ENCODE assay signal across 9 cellular contexts in genomic region chr7:45922810-45923209, GRCh38. TPM values are rescaled to one million over a fixed set of nuclear protein-coding genes. Genes with fewer than 3 reads are reported as not detected.
DNase-seq lines count a peak whose midpoint lies in the region; ATAC-seq, FAIRE-seq and TF ChIP-seq lines count a peak whose summit lies in the region.
"Had no signal": no experiment of that assay in that cellular context is flagged by ENCODE, and none has a peak within 500 bp of the region (broad histone marks: within the 10 kb centered on the region; RNA-seq: fewer than 3 reads in every experiment).

No MANE protein-coding gene starts in this region.

- no peak overlapping the region for H3K27ac ChIP-seq in muscle layer of duodenum (ENCODE audit: low read length)

- TF ChIP-seq CTCF in BE2C (IDR thresholded peaks at IDR 0.05; ENCODE audit: low read depth, low read length), result no peak

- TF ChIP-seq POLR2A in GM12891 (IDR thresholded peaks at IDR 0.05; ENCODE audit: low read depth, low read length), result no peak

- H3K36me3 ChIP-seq in BE2C (no peaks in the 10 kb centered on the region), muscle layer of duodenum (ENCODE audit: control insufficient read depth in 1 of 2, insufficient read depth in 2 of 2, low read length in 2 of 2) (no peaks in the 10 kb centered on the region)

- H3K4me1 ChIP-seq in BE2C, result no peaks in the 10 kb centered on the region
- H3K4me1 ChIP-seq in muscle layer of duodenum (ENCODE audit: control insufficient read depth in 1 of 2, insufficient read depth in 2 of 2, low read length in 2 of 2), result peaks cover 0 to 37% of the 10 kb centered on the region in 2 donors

- H3K4me3 ChIP-seq in BE2C (ENCODE audit: low read depth, low read length) (peak overlapping the region; percentile 14), muscle layer of duodenum (ENCODE audit: low read depth in 1 of 2, low read length in 2 of 2) (peak overlapping the region; percentile 34 to 68)

- DNase-seq in BE2C (no peak), cerebellar cortex (ENCODE audit: low spot score) (peak; percentile 13), GM12891 (ENCODE audit: insufficient read length, low spot score) (no peak)
- DNase-seq in stimulated activated CD4-positive, alpha-beta T cell treated with anti-CD3 and anti-CD28 coated beads, Interleukin-15, amount 100 ng/mL, for 24 hours, result no peak
- no peak for DNase-seq in stimulated activated CD4-positive, alpha-beta T cell treated with anti-CD3 and anti-CD28 coated beads, Interleukin-1b, Interleukin-23, amount 100 ng/mL, for 48 hours

- H3K27me3 ChIP-seq in BE2C, result peaks cover 67% of the 10 kb centered on the region
- peaks cover 7% of the 10 kb centered on the region for H3K27me3 ChIP-seq in muscle layer of duodenum (ENCODE audit: low read depth, low read length)

- no peak for FAIRE-seq in GM12891 (lab: Jason Lieb, UNC)
- FAIRE-seq: colon had no signal

- peak; percentile 19 for ATAC-seq in HG02623 (IDR thresholded peaks at IDR 0.05; ENCODE audit: unreplicated experiment)
- ATAC-seq in HG02870 (IDR thresholded peaks at IDR 0.05; ENCODE audit: unreplicated experiment), result no peak

- H3K9me3 ChIP-seq in BE2C, result no peaks in the 10 kb centered on the region
- H3K9me3 ChIP-seq in muscle layer of duodenum (ENCODE audit: control insufficient read depth in 1 of 2, low read length in 2 of 2), result no peaks in the 10 kb centered on the region

TF ChIP-seq in GM12891, 5 proteins besides CTCF, POLR2A, EP300 and RAD21:
- no peak for TF ChIP-seq TAF1 (IDR thresholded peaks at IDR 0.05; ENCODE audit: low read depth, low read length)
- no peak for TF ChIP-seq POU2F2 (IDR thresholded peaks at IDR 0.05; ENCODE audit: low read depth, low read length)
- TF ChIP-seq SPI1 (IDR thresholded peaks at IDR 0.05; ENCODE audit: low read depth, low read length), result no peak
- TF ChIP-seq POLR2AphosphoS5 (IDR thresholded peaks at IDR 0.05; ENCODE audit: low read depth, low read length), result no peak
- TF ChIP-seq PAX5 (IDR thresholded peaks at IDR 0.05; ENCODE audit: insufficient read depth, low read length, severe bottlenecking), result no peak

RNA-seq across cellular contexts. Expression of gene IGFBP3, which starts 1.7 kb away (rescaled TPM):
- 1.5 TPM for polyA plus RNA-seq in BE2C (2012; ENCODE audit: insufficient read depth, insufficient read length, low read depth)
- polyA plus RNA-seq in GM12891 (2012; ENCODE audit: low read depth, missing spikeins), result 0.06 TPM

RNA-seq across cellular contexts. Expression of gene IGFBP1, which starts 34.5 kb away (rescaled TPM):
- polyA plus RNA-seq in BE2C (2012; ENCODE audit: insufficient read depth, insufficient read length, low read depth), result not detected
- polyA plus RNA-seq in GM12891 (2012; ENCODE audit: low read depth, missing spikeins), result not detected

RNA-seq across cellular contexts. Expression of gene CCDC201, which starts 49.9 kb away (rescaled TPM):
- polyA plus RNA-seq in BE2C (2012; ENCODE audit: insufficient read depth, insufficient read length, low read depth), result not detected
- polyA plus RNA-seq in GM12891 (2012; ENCODE audit: low read depth, missing spikeins), result not detected
